In the genomic region with DNA sequence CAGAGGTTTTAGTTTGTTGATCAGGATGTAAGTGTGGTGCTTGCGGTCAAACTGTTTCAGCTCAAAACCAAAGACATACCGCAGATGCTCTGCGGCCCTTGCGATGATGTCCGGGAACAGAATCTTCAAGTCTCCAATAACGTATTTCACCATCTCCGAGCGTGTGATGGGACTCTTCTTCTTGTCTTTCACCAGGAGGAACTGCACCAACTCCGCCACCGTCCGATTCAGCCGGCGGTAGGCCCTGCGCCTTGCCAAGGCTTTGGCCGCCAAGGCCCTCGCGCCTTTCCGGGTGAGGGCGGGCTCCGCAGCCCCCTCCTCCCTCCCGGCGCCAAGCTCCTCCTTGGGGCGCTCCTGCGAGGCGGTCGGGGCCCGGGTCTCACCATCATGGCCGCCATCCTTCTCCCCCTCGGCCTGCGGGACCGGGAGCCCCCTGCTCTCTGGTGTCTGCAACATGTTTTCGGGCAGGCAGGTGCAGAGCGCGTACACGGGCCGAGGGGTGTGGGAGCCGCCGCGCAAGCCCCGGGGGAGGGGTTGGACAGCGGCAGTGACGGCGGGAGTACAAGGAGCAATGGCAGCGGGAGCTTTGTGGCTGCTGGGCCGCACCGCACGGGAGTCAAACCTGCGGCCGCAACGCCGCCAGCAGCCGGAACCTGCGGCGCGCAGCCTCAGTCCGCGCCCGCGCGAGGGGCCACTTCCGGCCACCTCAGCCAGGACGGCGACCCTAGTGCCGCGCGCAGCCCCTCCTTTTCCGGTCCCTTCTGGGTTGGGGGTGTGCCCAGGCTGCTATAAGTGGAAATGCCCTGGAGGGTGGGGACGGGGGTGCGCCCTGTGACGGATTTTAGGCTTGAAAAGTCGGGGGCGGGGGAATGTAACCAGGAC, we compare ENCODE assay signal across 1 cellular context.
TF ChIP-seq lines count a peak whose summit lies in the region.

A gene with protein sequence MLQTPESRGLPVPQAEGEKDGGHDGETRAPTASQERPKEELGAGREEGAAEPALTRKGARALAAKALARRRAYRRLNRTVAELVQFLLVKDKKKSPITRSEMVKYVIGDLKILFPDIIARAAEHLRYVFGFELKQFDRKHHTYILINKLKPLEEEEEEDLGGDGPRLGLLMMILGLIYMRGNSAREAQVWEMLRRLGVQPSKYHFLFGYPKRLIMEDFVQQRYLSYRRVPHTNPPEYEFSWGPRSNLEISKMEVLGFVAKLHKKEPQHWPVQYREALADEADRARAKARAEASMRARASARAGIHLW (minus strand): TSS at position 699 of the 882 bp plus-strand sequence. CDS start 243 bp downstream, at position 456.

TF ChIP-seq in HepG2, 621 proteins besides CTCF, POLR2A, EP300 and RAD21 (continued from another document and continues in another):
- TF ChIP-seq TSC22D2 (CRISPR knock-in tag; IDR thresholded peaks at IDR 0.05; ENCODE audit: borderline replicate concordance) (0 out of 2 replicates have a peak, but pooled peaks have one; percentile 20), NFE2 (CRISPR knock-in tag; IDR thresholded peaks at IDR 0.05) (no peak), ZNF331 (CRISPR knock-in tag; IDR thresholded peaks at IDR 0.05) (0 out of 2 replicates have a peak, but pooled peaks have one; percentile 12), MXD4 (CRISPR knock-in tag; IDR thresholded peaks at IDR 0.05) (no peak; the same call in 1 of the 2 replicates), CENPT (CRISPR knock-in tag; IDR thresholded peaks at IDR 0.05; ENCODE audit: low read depth) (no peak), TBP (CRISPR knock-in tag; IDR thresholded peaks at IDR 0.05) (no peak), ZFP90 (CRISPR knock-in tag; IDR thresholded peaks at IDR 0.05; ENCODE audit: borderline replicate concordance) (peak; percentile 26; the same call in 1 of the 2 replicates), ZNF264 (CRISPR knock-in tag; IDR thresholded peaks at IDR 0.05) (peak; percentile 76), MEF2D (CRISPR knock-in tag; IDR thresholded peaks at IDR 0.05) (no peak), ISL2 (CRISPR knock-in tag; IDR thresholded peaks at IDR 0.05) (peak; percentile 56), SALL1 (CRISPR knock-in tag; IDR thresholded peaks at IDR 0.05) (peak; percentile 92), ZNF775 (CRISPR knock-in tag; IDR thresholded peaks at IDR 0.05; ENCODE audit: borderline replicate concordance) (no peak), THYN1 (CRISPR knock-in tag; IDR thresholded peaks at IDR 0.05; ENCODE audit: borderline replicate concordance, low read depth) (no peak), FOXP1 (IDR thresholded peaks at IDR 0.05) (no peak), FOXP1 (CRISPR knock-in tag; IDR thresholded peaks at IDR 0.05) (no peak), JUND (CRISPR knock-in tag; IDR thresholded peaks at IDR 0.05) (peak; percentile 64; the same call in 1 of the 2 replicates), TBX3 (IDR thresholded peaks at IDR 0.05; ENCODE audit: borderline replicate concordance) (no peak), ZNF136 (CRISPR knock-in tag; IDR thresholded peaks at IDR 0.05; ENCODE audit: low read depth) (no peak), TCF7 (IDR thresholded peaks at IDR 0.05; ENCODE audit: low read depth) (no peak), NFYC (CRISPR knock-in tag; IDR thresholded peaks at IDR 0.05) (no peak), SP2 (CRISPR knock-in tag; IDR thresholded peaks at IDR 0.05) (peak; percentile 52; the same call in 1 of the 2 replicates), ZNF501 (CRISPR knock-in tag; IDR thresholded peaks at IDR 0.05) (peak; percentile 87), ZFP1 (CRISPR knock-in tag; IDR thresholded peaks at IDR 0.05) (no peak), SYNCRIP (IDR thresholded peaks at IDR 0.05; ENCODE audit: insufficient read depth, low read depth, low read length) (no peak), CBFB (CRISPR knock-in tag; IDR thresholded peaks at IDR 0.05) (no peak; the same call in 1 of the 2 replicates), NONO (IDR thresholded peaks at IDR 0.05) (no peak), NONO (CRISPR knock-in tag; conservative IDR thresholded peaks at IDR 0.05) (peak; percentile 97)
- TF ChIP-seq, protein P1, sequence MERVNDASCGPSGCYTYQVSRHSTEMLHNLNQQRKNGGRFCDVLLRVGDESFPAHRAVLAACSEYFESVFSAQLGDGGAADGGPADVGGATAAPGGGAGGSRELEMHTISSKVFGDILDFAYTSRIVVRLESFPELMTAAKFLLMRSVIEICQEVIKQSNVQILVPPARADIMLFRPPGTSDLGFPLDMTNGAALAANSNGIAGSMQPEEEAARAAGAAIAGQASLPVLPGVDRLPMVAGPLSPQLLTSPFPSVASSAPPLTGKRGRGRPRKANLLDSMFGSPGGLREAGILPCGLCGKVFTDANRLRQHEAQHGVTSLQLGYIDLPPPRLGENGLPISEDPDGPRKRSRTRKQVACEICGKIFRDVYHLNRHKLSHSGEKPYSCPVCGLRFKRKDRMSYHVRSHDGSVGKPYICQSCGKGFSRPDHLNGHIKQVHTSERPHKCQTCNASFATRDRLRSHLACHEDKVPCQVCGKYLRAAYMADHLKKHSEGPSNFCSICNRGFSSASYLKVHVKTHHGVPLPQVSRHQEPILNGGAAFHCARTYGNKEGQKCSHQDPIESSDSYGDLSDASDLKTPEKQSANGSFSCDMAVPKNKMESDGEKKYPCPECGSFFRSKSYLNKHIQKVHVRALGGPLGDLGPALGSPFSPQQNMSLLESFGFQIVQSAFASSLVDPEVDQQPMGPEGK (CRISPR knock-in tag; IDR thresholded peaks at IDR 0.05), result peak; percentile 88
- TF ChIP-seq, protein P2, sequence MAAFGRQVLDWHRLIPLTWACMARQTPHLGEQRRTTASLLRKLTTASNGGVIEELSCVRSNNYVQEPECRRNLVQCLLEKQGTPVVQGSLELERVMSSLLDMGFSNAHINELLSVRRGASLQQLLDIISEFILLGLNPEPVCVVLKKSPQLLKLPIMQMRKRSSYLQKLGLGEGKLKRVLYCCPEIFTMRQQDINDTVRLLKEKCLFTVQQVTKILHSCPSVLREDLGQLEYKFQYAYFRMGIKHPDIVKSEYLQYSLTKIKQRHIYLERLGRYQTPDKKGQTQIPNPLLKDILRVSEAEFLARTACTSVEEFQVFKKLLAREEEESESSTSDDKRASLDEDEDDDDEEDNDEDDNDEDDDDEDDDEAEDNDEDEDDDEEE (CRISPR knock-in tag; IDR thresholded peaks at IDR 0.05), result peak; percentile 79
- TF ChIP-seq, protein P3, sequence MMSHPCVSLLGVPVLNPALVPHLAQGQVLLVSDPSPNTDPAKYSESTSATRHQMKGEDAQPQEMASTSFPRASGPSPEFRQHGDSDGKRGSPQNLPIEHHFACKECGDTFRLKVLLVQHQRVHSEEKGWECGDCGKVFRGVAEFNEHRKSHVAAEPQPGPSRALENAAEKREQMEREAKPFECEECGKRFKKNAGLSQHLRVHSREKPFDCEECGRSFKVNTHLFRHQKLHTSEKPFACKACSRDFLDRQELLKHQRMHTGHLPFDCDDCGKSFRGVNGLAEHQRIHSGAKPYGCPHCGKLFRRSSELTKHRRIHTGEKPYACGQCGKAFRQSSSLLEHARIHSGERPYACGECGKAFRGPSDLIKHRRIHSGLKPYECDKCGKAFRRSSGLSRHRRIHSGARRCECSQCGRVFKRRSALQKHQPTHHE (CRISPR knock-in tag; IDR thresholded peaks at IDR 0.05; ENCODE audit: borderline replicate concordance), result peak; percentile 60; the same call in 1 of the 2 replicates
- TF ChIP-seq, protein P4, sequence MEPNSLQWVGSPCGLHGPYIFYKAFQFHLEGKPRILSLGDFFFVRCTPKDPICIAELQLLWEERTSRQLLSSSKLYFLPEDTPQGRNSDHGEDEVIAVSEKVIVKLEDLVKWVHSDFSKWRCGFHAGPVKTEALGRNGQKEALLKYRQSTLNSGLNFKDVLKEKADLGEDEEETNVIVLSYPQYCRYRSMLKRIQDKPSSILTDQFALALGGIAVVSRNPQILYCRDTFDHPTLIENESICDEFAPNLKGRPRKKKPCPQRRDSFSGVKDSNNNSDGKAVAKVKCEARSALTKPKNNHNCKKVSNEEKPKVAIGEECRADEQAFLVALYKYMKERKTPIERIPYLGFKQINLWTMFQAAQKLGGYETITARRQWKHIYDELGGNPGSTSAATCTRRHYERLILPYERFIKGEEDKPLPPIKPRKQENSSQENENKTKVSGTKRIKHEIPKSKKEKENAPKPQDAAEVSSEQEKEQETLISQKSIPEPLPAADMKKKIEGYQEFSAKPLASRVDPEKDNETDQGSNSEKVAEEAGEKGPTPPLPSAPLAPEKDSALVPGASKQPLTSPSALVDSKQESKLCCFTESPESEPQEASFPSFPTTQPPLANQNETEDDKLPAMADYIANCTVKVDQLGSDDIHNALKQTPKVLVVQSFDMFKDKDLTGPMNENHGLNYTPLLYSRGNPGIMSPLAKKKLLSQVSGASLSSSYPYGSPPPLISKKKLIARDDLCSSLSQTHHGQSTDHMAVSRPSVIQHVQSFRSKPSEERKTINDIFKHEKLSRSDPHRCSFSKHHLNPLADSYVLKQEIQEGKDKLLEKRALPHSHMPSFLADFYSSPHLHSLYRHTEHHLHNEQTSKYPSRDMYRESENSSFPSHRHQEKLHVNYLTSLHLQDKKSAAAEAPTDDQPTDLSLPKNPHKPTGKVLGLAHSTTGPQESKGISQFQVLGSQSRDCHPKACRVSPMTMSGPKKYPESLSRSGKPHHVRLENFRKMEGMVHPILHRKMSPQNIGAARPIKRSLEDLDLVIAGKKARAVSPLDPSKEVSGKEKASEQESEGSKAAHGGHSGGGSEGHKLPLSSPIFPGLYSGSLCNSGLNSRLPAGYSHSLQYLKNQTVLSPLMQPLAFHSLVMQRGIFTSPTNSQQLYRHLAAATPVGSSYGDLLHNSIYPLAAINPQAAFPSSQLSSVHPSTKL (CRISPR knock-in tag; IDR thresholded peaks at IDR 0.05), result peak; percentile 51; the same call in 1 of the 2 replicates
- TF ChIP-seq, protein P5, sequence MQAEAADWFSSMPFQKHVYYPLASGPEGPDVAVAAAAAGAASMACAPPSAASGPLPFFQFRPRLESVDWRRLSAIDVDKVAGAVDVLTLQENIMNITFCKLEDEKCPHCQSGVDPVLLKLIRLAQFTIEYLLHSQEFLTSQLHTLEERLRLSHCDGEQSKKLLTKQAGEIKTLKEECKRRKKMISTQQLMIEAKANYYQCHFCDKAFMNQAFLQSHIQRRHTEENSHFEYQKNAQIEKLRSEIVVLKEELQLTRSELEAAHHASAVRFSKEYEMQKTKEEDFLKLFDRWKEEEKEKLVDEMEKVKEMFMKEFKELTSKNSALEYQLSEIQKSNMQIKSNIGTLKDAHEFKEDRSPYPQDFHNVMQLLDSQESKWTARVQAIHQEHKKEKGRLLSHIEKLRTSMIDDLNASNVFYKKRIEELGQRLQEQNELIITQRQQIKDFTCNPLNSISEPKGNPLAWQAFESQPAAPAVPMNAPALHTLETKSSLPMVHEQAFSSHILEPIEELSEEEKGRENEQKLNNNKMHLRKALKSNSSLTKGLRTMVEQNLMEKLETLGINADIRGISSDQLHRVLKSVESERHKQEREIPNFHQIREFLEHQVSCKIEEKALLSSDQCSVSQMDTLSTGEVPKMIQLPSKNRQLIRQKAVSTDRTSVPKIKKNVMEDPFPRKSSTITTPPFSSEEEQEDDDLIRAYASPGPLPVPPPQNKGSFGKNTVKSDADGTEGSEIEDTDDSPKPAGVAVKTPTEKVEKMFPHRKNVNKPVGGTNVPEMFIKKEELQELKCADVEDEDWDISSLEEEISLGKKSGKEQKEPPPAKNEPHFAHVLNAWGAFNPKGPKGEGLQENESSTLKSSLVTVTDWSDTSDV (CRISPR knock-in tag; IDR thresholded peaks at IDR 0.05), result peak; percentile 44; the same call in 1 of the 2 replicates
- TF ChIP-seq, protein P6, sequence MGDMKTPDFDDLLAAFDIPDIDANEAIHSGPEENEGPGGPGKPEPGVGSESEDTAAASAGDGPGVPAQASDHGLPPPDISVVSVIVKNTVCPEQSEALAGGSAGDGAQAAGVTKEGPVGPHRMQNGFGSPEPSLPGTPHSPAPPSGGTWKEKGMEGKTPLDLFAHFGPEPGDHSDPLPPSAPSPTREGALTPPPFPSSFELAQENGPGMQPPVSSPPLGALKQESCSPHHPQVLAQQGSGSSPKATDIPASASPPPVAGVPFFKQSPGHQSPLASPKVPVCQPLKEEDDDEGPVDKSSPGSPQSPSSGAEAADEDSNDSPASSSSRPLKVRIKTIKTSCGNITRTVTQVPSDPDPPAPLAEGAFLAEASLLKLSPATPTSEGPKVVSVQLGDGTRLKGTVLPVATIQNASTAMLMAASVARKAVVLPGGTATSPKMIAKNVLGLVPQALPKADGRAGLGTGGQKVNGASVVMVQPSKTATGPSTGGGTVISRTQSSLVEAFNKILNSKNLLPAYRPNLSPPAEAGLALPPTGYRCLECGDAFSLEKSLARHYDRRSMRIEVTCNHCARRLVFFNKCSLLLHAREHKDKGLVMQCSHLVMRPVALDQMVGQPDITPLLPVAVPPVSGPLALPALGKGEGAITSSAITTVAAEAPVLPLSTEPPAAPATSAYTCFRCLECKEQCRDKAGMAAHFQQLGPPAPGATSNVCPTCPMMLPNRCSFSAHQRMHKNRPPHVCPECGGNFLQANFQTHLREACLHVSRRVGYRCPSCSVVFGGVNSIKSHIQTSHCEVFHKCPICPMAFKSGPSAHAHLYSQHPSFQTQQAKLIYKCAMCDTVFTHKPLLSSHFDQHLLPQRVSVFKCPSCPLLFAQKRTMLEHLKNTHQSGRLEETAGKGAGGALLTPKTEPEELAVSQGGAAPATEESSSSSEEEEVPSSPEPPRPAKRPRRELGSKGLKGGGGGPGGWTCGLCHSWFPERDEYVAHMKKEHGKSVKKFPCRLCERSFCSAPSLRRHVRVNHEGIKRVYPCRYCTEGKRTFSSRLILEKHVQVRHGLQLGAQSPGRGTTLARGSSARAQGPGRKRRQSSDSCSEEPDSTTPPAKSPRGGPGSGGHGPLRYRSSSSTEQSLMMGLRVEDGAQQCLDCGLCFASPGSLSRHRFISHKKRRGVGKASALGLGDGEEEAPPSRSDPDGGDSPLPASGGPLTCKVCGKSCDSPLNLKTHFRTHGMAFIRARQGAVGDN (CRISPR knock-in tag; IDR thresholded peaks at IDR 0.05), result peak; percentile 92
- TF ChIP-seq, protein P7, sequence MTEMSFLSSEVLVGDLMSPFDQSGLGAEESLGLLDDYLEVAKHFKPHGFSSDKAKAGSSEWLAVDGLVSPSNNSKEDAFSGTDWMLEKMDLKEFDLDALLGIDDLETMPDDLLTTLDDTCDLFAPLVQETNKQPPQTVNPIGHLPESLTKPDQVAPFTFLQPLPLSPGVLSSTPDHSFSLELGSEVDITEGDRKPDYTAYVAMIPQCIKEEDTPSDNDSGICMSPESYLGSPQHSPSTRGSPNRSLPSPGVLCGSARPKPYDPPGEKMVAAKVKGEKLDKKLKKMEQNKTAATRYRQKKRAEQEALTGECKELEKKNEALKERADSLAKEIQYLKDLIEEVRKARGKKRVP (CRISPR knock-in tag; IDR thresholded peaks at IDR 0.05), result 0 out of 4 replicates have a peak, but pooled peaks of 1 of the 2 experiments have one; percentile 5
